In genomic region chr9:114487607-114488300, GRCh38 we compare ENCODE assay signal across 8 cellular contexts. TPM values are rescaled to one million over a fixed set of nuclear protein-coding genes. Genes with fewer than 3 reads are reported as not detected.
DNase-seq lines count a peak whose midpoint lies in the region; ATAC-seq and TF ChIP-seq lines count a peak whose summit lies in the region.

No MANE protein-coding gene starts in this region.

- no peaks in the 10 kb centered on the region for H3K9me3 ChIP-seq in Caco-2
- H3K9me3 ChIP-seq in RWPE2 (ENCODE audit: severe bottlenecking), result no peaks in the 10 kb centered on the region
- no peaks in the 10 kb centered on the region for H3K9me3 ChIP-seq in gastroesophageal sphincter
- H3K9me3 ChIP-seq in parathyroid adenoma (ENCODE audit: control insufficient read depth, low read length), result no peaks in the 10 kb centered on the region

- no peak overlapping the region for H3K27ac Mint-ChIP-seq in Caco-2 (ENCODE audit: unreplicated experiment)

- H3K9ac ChIP-seq in parathyroid adenoma, result no peak overlapping the region

- POLR2A ChIA-PET in Caco-2 (lab: Charles Lee), result no interaction called here

- BruUV-seq in Caco-2 (replicated peaks; lab: Mats Ljungman, UMichigan), result no TSS peak

- H3K4me3 ChIP-seq in Caco-2 (ENCODE audit: low read depth, low read length) (no peak overlapping the region), RWPE2 (ENCODE audit: severe bottlenecking) (no peak overlapping the region), gastroesophageal sphincter (no peak overlapping the region), parathyroid adenoma (ENCODE audit: low read depth, low read length) (no peak overlapping the region)

- WGBS in gastroesophageal sphincter (ENCODE audit: low coverage in 1 of 2), 2 donors, result 62 to 70% methylated on average over 4 to 6 of the region's 6 CpGs

- no peak overlapping the region for H2AFZ ChIP-seq in parathyroid adenoma

- H3K4me3 Mint-ChIP-seq in Caco-2 (ENCODE audit: unreplicated experiment), result no peak overlapping the region

- H3K4me1 Mint-ChIP-seq in Caco-2 (ENCODE audit: low read depth, unreplicated experiment), result no peaks in the 10 kb centered on the region

- no peaks in the 10 kb centered on the region for H3K4me1 ChIP-seq in Caco-2
- H3K4me1 ChIP-seq in RWPE2 (ENCODE audit: insufficient read depth, poor library complexity, severe bottlenecking), result peaks cover 5% of the 10 kb centered on the region
- peaks cover 0 to 19% (median 0%) of the 10 kb centered on the region in 3 donors for H3K4me1 ChIP-seq in gastroesophageal sphincter
- H3K4me1 ChIP-seq in parathyroid adenoma, result peaks cover 3% of the 10 kb centered on the region

- H3K27me3 ChIP-seq in Caco-2 (replicated peaks; ENCODE audit: control insufficient read depth, insufficient read depth, low read length) (no peaks in the 10 kb centered on the region), RWPE2 (ENCODE audit: insufficient read depth, poor library complexity, severe bottlenecking) (no peaks in the 10 kb centered on the region), gastroesophageal sphincter (no peaks in the 10 kb centered on the region), parathyroid adenoma (ENCODE audit: control insufficient read depth, insufficient read depth, low read length) (no peaks in the 10 kb centered on the region)

- H3K27ac ChIP-seq in RWPE2 (ENCODE audit: poor library complexity, severe bottlenecking) (no peak overlapping the region), gastroesophageal sphincter (peak overlapping the region in 1 of 4 donors; percentile 31), parathyroid adenoma (no peak overlapping the region)

- no peaks in the 10 kb centered on the region for H3K36me3 Mint-ChIP-seq in Caco-2 (ENCODE audit: insufficient read depth, unreplicated experiment)

- TF ChIP-seq CTCF in Caco-2 (IDR thresholded peaks at IDR 0.05; ENCODE audit: insufficient read depth in 1 of 2, low read depth in 1 of 2, low read length in 1 of 2, severe bottlenecking in 1 of 2, unreplicated experiment in 1 of 2) (peak; percentile 79 to 86), RWPE2 (IDR thresholded peaks at IDR 0.05; ENCODE audit: poor library complexity, severe bottlenecking) (peak; percentile 89), gastroesophageal sphincter (IDR thresholded peaks at IDR 0.05) (peak; percentile 87 to 91 (median 90)), parathyroid adenoma (IDR thresholded peaks at IDR 0.05) (peak; percentile 58)

- CTCF ChIA-PET in Caco-2 (lab: Charles Lee), result interaction anchor here (0.9 to 1.8 kb wide), 3 partner anchors 14 to 166 kb away, joined by 3 to 7 read pairs (median 3); no protein-coding TSS in a partner anchor

- H3K27me3 Mint-ChIP-seq in Caco-2 (ENCODE audit: insufficient read depth, unreplicated experiment), result no peaks in the 10 kb centered on the region

- H3K79me2 ChIP-seq in parathyroid adenoma, result no peaks in the 10 kb centered on the region

- no peaks in the 10 kb centered on the region for H3K9me3 Mint-ChIP-seq in Caco-2 (ENCODE audit: unreplicated experiment)

- peak; percentile 74 to 84 for DNase-seq in Caco-2
- peak; percentile 53 for DNase-seq in KG1 (lab: John Stamatoyannopoulos, UW)
- no peak for DNase-seq in RWPE2 (ENCODE audit: low spot score)
- peak; percentile 81 for DNase-seq in activated effector memory CD4-positive, alpha-beta T cell treated with anti-CD3 and anti-CD28 coated beads, Interleukin-2, amount 50 U/mL, for 16 hours

- intact Hi-C loops in Caco-2 (cut with micrococcal nuclease; ENCODE audit: unreplicated experiment), result loop anchor here (1.0 kb wide), 5 partner anchors 20 to 166 kb away; partner anchors contain the start of gene ATP6V1G1

- no peaks in the 10 kb centered on the region for H3K36me3 ChIP-seq in Caco-2 (ENCODE audit: control insufficient read depth, insufficient read depth, low read length)
- H3K36me3 ChIP-seq in RWPE2 (ENCODE audit: low read depth), result no peaks in the 10 kb centered on the region
- H3K36me3 ChIP-seq in gastroesophageal sphincter, result no peaks in the 10 kb centered on the region
- H3K36me3 ChIP-seq in parathyroid adenoma (ENCODE audit: control insufficient read depth, insufficient read depth, low read length), result no peaks in the 10 kb centered on the region

- no peak overlapping the region for H3K4me2 ChIP-seq in parathyroid adenoma (ENCODE audit: low read length)

- peak; percentile 71 for ATAC-seq in GM21360 (IDR thresholded peaks at IDR 0.05; ENCODE audit: unreplicated experiment)
- ATAC-seq in RWPE2 (ENCODE audit: low read depth), result peak; percentile 75
- peak; percentile 87 for ATAC-seq in gastroesophageal sphincter
- ATAC-seq in GM18858 (IDR thresholded peaks at IDR 0.05; ENCODE audit: unreplicated experiment), result no peak

- no peak for TF ChIP-seq EP300 in gastroesophageal sphincter (IDR thresholded peaks at IDR 0.05)

- no peak for TF ChIP-seq POLR2A in gastroesophageal sphincter (IDR thresholded peaks at IDR 0.05)

RNA-seq across cellular contexts. Expression of gene WHRN, which starts 17.5 kb away (rescaled TPM):
- total RNA-seq in Caco-2 (2022) (1.4 and 1.6 TPM in 2 replicates), gastroesophageal sphincter (10 to 100 TPM in 3 of 4 donors, 1 to 10 TPM in 1; 8.4 to 12.9 (median 11.0) TPM)
